ENCODE assay signal across 25 cellular contexts in the genomic region with DNA sequence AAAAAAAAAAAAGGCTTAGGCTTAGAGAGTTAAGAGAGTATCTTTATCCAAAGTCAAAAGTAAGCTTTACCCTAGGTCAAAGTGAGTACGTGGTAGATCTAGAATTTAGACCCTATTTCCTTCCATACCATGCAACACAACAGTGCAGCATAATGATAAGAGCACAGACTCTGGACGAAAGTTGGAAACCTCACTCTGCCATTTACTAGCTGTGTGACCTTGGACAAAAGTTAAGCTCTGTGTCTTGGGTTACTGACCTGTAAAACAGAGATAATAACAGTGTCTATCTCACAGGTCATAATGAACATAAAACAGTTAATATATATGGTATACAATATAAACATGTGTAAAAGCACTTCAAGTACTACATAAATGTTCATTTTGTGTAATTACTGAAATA. TPM values are rescaled to one million over a fixed set of nuclear protein-coding genes. Genes with fewer than 3 reads are reported as not detected.
DNase-seq lines count a peak whose midpoint lies in the region; ATAC-seq and TF ChIP-seq lines count a peak whose summit lies in the region.
"Had no signal": no experiment of that assay in that cellular context is flagged by ENCODE, and none has a peak within 500 bp of the region (broad histone marks: within the 10 kb centered on the region; RNA-seq: fewer than 3 reads in every experiment).

No MANE protein-coding gene starts in this region.

- peak; percentile 33 for ATAC-seq in Right ventricle myocardium superior (ENCODE audit: poor library complexity)
- no peak for ATAC-seq in GM18858 (IDR thresholded peaks at IDR 0.05; ENCODE audit: unreplicated experiment)
- ATAC-seq: Panc1 had no signal

- peaks cover 91% of the 10 kb centered on the region for H3K36me3 ChIP-seq in right atrium auricular region
- peaks cover 33 to 62% (median 47%) of the 10 kb centered on the region in 3 donors for H3K36me3 ChIP-seq in skeletal muscle tissue (ENCODE audit: control insufficient read depth in 3 of 3, insufficient read depth in 3 of 3, low read length in 3 of 3)

- TF ChIP-seq CTCF in right atrium auricular region (IDR thresholded peaks at IDR 0.05) (no peak), fibroblast of villous mesenchyme (IDR thresholded peaks at IDR 0.05; ENCODE audit: insufficient read depth, low read depth, low read length) (no peak), GM10248 (IDR thresholded peaks at IDR 0.05; ENCODE audit: control extremely low read depth, extremely low read depth, low read depth, missing control alignments) (no peak)

- DNase-seq in Right ventricle myocardium superior (no peak), right atrium auricular region (ENCODE audit: low spot score) (no peak), OCI-M1 (lab: John Stamatoyannopoulos, UW) (peak; percentile 20), fibroblast of villous mesenchyme (ENCODE audit: low read depth) (peak; percentile 20), GM10248 (ENCODE audit: extremely low spot score) (no peak), NCI-H345 (lab: John Stamatoyannopoulos, UW) (no peak)
- DNase-seq: DMS53; GDM1; H7; HFFc6; IMR-90; MV-4-11; NCI-H1105 treated with DMSO at 0.1 percent for 48 hours; NCI-H2029 treated with DMSO at 0.1 percent for 48 hours; NCI-H226; NCI-H524; NCI-H774; NK-92 treated with Interleukin-12 subunit alpha and Interleukin-12 subunit beta, amount 100 ng/mL, for 24 hours; SJCRH30 had no signal

- H3K4me1 ChIP-seq in right atrium auricular region (peaks cover 0 to 11% of the 10 kb centered on the region in 2 donors), skeletal muscle tissue (ENCODE audit: control insufficient read depth in 3 of 3, insufficient read depth in 3 of 3, low read length in 3 of 3) (peaks cover 0 to 17% (median 17%) of the 10 kb centered on the region in 3 donors)
- H3K4me1 ChIP-seq: SJCRH30 had no signal

- no peak overlapping the region for H3K4me3 ChIP-seq in right atrium auricular region
- no peak overlapping the region for H3K4me3 ChIP-seq in fibroblast of villous mesenchyme (ENCODE audit: low read depth, low read length)
- no peak overlapping the region for H3K4me3 ChIP-seq in skeletal muscle tissue (ENCODE audit: low read length in 3 of 3)
- H3K4me3 ChIP-seq: SJCRH30 had no signal

- no peak overlapping the region for H3K9ac ChIP-seq in skeletal muscle tissue (ENCODE audit: low read depth in 1 of 3, low read length in 3 of 3)

- CTCF ChIA-PET in GM10248 (lab: Yijun Ruan, JAX) = interaction anchor here (1.2 kb wide), 2 partner anchors 10 to 165 kb away, joined by 3 read pairs; no protein-coding TSS in a partner anchor

- H3K9me3 ChIP-seq in right atrium auricular region (no peaks in the 10 kb centered on the region), skeletal muscle tissue (ENCODE audit: control insufficient read depth in 3 of 3, low read length in 3 of 3) (no peaks in the 10 kb centered on the region)
- H3K9me3 ChIP-seq: SJCRH30 had no signal

- POLR2A ChIA-PET in GM10248 (lab: Yijun Ruan, JAX) = no interaction called here

- H3K27ac ChIP-seq in right atrium auricular region (no peak overlapping the region), skeletal muscle tissue (ENCODE audit: low read depth, low read length) (peak overlapping the region; percentile 28)
- H3K27ac ChIP-seq: C4-2B, SJCRH30 had no signal

- intact Hi-C loops in Right ventricle myocardium superior (cut with DNase I) = no loop called here

- H3K27me3 ChIP-seq in right atrium auricular region = no peaks in the 10 kb centered on the region
- no peaks in the 10 kb centered on the region for H3K27me3 ChIP-seq in skeletal muscle tissue (ENCODE audit: control insufficient read depth in 3 of 3, insufficient read depth in 3 of 3, low read length in 3 of 3)
- H3K27me3 ChIP-seq: SJCRH30 had no signal

RNA-seq across cellular contexts. Expression of gene CHRNA10, which starts 13.6 kb away (rescaled TPM):
- total RNA-seq in Right ventricle myocardium superior = 1.6 TPM
- 1 to 10 TPM in 1 of 2 donors, not detected in 1; 1.0 TPM for total RNA-seq in right atrium auricular region
- total RNA-seq in fibroblast of villous mesenchyme = 0.86 and 0.97 TPM in 2 replicates
- total RNA-seq in skeletal muscle tissue = 0.52 TPM

RNA-seq across cellular contexts. Expression of gene ART1, which starts 39.9 kb away (rescaled TPM):
- 2.3 TPM for total RNA-seq in Right ventricle myocardium superior
- total RNA-seq in right atrium auricular region = not detected
- total RNA-seq in fibroblast of villous mesenchyme = not detected in 2 replicates
- total RNA-seq in skeletal muscle tissue = 2.1 TPM
- total RNA-seq: A172, HFFc6, HT1080, IMR-90, SJCRH30 had no signal

RNA-seq across cellular contexts. Expression of gene ART5, which starts 43.0 kb away (rescaled TPM):
- 4.7 TPM for total RNA-seq in Right ventricle myocardium superior
- 1 to 10 TPM in 1 of 2 donors, under 1 TPM in 1; 0.86 to 1.1 TPM for total RNA-seq in right atrium auricular region
- total RNA-seq in fibroblast of villous mesenchyme = not detected in 2 replicates
- total RNA-seq in skeletal muscle tissue = 0.52 TPM
- total RNA-seq: HFFc6, HT1080, IMR-90, SJCRH30 had no signal

Comparison
In these comparisons a context has a peak if more than half of its experiments do, and no peak if none do; other contexts are left out.
1. DNase-seq: peak in OCI-M1 (single experiment) and fibroblast of villous mesenchyme (single experiment); none in Right ventricle myocardium superior (single experiment), right atrium auricular region (single experiment), GM10248 (single experiment) and NCI-H345 (single experiment).